Comparison of ENCODE assay signal across 32 cellular contexts in the genomic region with DNA sequence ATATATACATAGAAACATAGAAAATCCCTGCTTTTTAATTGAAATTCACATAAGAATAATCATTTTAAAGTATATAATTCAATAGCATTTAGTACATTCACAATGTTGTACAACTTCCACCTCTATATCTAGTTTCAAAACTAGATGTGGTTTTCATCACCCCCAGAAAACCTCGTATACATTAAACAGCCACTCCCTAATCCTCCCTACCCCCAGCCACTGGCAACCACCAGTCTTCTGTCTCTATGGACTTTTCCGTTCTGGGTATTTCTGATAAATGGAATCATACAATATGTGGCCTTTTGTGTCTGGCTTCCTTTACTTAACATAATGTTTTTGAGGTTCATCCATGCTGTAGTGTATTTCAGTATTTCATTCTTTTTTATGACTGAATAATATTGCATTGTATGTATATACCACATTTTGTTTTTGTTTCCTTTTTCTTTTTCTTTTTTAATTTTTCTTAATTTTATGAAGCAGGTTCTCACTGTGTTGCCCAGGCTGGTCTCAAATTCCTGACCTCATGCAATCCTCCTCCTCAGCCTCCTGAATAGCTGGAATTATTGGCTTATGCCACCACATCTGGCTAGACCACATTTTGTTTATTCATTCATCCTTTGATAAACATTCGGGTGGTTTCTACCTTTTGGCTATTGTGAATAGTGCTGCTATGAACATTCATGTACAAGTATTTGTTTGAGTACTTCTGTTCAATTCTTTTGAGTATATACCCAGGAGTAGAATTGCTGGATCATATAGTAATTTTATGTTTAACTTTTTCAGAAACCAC.
"Had no signal": no experiment of that assay in that cellular context is flagged by ENCODE, and none has a peak within 500 bp of the region (broad histone marks: within the 10 kb centered on the region; RNA-seq: fewer than 3 reads in every experiment).

No MANE protein-coding gene starts in this region.

- H3K27ac Mint-ChIP-seq: activated naive CD4-positive, alpha-beta T cell treated with anti-CD3 and anti-CD28 coated beads for 36 hours; activated naive CD8-positive, alpha-beta T cell treated with anti-CD3 and anti-CD28 coated beads, Interleukin-2, amount 10 ng/mL, durations not matched to agents 7 days and 5 days; activated T-helper 1 cell treated with anti-CD3 and anti-CD28 coated beads, Interleukin-12 subunit alpha, Interleukin-12 subunit beta, Interleukin-2, Interleukin-4 antibody, amounts not matched to agents 30 ng/mL and 10 ng/mL and 1 ng/mL, durations not matched to agents 14 hours and 24 hours and 36 hours; mesothelial cell of epicardium; naive B cell; stimulated activated effector memory CD8-positive, alpha-beta T cell treated with anti-CD3 and anti-CD28 coated beads, Interleukin-12 subunit alpha, Interleukin-12 subunit beta, amount 100 ng/mL, for 72 hours had no signal

- H3K36me3 Mint-ChIP-seq: mesothelial cell of epicardium; naive B cell; stimulated activated effector memory CD8-positive, alpha-beta T cell treated with anti-CD3 and anti-CD28 coated beads, Interleukin-12 subunit alpha, Interleukin-12 subunit beta, amount 100 ng/mL, for 72 hours had no signal

- H3K4me1 Mint-ChIP-seq: naive B cell had no signal

- H3K4me3 Mint-ChIP-seq: activated naive CD4-positive, alpha-beta T cell treated with anti-CD3 and anti-CD28 coated beads for 36 hours; activated naive CD8-positive, alpha-beta T cell treated with anti-CD3 and anti-CD28 coated beads, Interleukin-2, amount 10 ng/mL, durations not matched to agents 7 days and 5 days; activated T-helper 1 cell treated with anti-CD3 and anti-CD28 coated beads, Interleukin-12 subunit alpha, Interleukin-12 subunit beta, Interleukin-2, Interleukin-4 antibody, amounts not matched to agents 30 ng/mL and 10 ng/mL and 1 ng/mL, durations not matched to agents 14 hours and 24 hours and 36 hours; mesothelial cell of epicardium; naive B cell; neural crest cell; stimulated activated effector memory CD8-positive, alpha-beta T cell treated with anti-CD3 and anti-CD28 coated beads, Interleukin-12 subunit alpha, Interleukin-12 subunit beta, amount 100 ng/mL, for 72 hours had no signal

- H3K9me3 Mint-ChIP-seq: central memory CD8-positive, alpha-beta T cell had no signal

- ATAC-seq: gastroesophageal sphincter; left cardiac atrium; left ventricle myocardium superior; pancreas; sciatic nerve; stimulated activated effector memory CD8-positive, alpha-beta T cell treated with anti-CD3 and anti-CD28 coated beads, Interleukin-12 subunit alpha, Interleukin-12 subunit beta, amount 100 ng/mL, for 72 hours had no signal

- DNase-seq: activated CD4-positive, alpha-beta T cell treated with anti-CD3 and anti-CD28 coated beads for 4 hours; activated CD4-positive, alpha-beta T cell treated with anti-CD3 and anti-CD28 coated beads, Interleukin-2, amount 50 U/mL, for 4 hours; activated CD8-positive, alpha-beta memory T cell treated with anti-CD3 and anti-CD28 coated beads, Interleukin-2, amount 50 U/mL, for 4 hours; activated effector memory CD4-positive, alpha-beta T cell treated with anti-CD3 and anti-CD28 coated beads, Interleukin-2, amount 50 U/mL, for 16 hours; activated naive CD4-positive, alpha-beta T cell treated with anti-CD3 and anti-CD28 coated beads for 36 hours; activated naive CD8-positive, alpha-beta T cell treated with anti-CD3 and anti-CD28 coated beads, Interleukin-2, amount 10 ng/mL, durations not matched to agents 7 days and 5 days; activated T-cell treated with anti-CD3 and anti-CD28 coated beads, Interleukin-2, amount 50 U/mL, for 1 hour; amniotic stem cell; dorsolateral prefrontal cortex; effector memory CD4-positive, alpha-beta T cell; left cardiac atrium; left ventricle myocardium superior; mammary epithelial cell; naive B cell; nucleus accumbens; pancreas; retina; stimulated activated CD4-positive, alpha-beta T cell treated with anti-CD3 and anti-CD28 coated beads, Interleukin-4, amount 100 ng/mL, for 24 hours; stomach; tibial artery had no signal

- H3K4me3 ChIP-seq: breast epithelium, coronary artery, dorsolateral prefrontal cortex, gastroesophageal sphincter, hepatocyte, pancreas, prostate gland, skin epidermis, stomach, tibial artery had no signal
